ENCODE assay signal across 1 cellular context in the genomic region with DNA sequence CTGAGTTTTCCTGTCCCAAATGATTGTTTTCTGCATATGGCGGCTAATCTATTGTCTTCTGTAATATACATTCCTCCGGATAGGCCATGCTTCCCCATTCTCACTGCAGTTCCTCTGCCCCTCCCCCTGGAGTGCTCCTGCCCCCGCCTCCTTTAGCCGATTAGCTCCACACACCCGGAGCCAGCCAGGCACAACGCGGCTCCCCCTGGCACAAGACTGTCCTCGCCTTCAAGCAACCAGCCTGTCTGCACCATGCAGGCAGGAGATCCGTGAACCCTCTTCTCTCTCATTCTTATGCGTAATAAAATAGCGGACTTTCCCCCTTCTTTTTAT.
TF ChIP-seq lines count a peak whose summit lies in the region.

No MANE protein-coding gene starts in this region.

TF ChIP-seq in GM12878, 131 proteins besides CTCF, POLR2A, EP300 and RAD21 (continued from another document):
- TF ChIP-seq, protein P1, sequence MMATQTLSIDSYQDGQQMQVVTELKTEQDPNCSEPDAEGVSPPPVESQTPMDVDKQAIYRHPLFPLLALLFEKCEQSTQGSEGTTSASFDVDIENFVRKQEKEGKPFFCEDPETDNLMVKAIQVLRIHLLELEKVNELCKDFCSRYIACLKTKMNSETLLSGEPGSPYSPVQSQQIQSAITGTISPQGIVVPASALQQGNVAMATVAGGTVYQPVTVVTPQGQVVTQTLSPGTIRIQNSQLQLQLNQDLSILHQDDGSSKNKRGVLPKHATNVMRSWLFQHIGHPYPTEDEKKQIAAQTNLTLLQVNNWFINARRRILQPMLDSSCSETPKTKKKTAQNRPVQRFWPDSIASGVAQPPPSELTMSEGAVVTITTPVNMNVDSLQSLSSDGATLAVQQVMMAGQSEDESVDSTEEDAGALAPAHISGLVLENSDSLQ (IDR thresholded peaks at IDR 0.05): no peak
- TF ChIP-seq BHLHE40 (IDR thresholded peaks at IDR 0.05; ENCODE audit: borderline replicate concordance in 1 of 2, low read depth in 2 of 2, low read length in 1 of 2) (no peak), ESRRA (IDR thresholded peaks at IDR 0.05; ENCODE audit: low read length) (no peak), NFXL1 (IDR thresholded peaks at IDR 0.05; ENCODE audit: borderline replicate concordance) (no peak), DPF2 (IDR thresholded peaks at IDR 0.05) (no peak), TAF1 (IDR thresholded peaks at IDR 0.05; ENCODE audit: borderline replicate concordance, low read depth, low read length) (no peak)
- TF ChIP-seq, protein P2, sequence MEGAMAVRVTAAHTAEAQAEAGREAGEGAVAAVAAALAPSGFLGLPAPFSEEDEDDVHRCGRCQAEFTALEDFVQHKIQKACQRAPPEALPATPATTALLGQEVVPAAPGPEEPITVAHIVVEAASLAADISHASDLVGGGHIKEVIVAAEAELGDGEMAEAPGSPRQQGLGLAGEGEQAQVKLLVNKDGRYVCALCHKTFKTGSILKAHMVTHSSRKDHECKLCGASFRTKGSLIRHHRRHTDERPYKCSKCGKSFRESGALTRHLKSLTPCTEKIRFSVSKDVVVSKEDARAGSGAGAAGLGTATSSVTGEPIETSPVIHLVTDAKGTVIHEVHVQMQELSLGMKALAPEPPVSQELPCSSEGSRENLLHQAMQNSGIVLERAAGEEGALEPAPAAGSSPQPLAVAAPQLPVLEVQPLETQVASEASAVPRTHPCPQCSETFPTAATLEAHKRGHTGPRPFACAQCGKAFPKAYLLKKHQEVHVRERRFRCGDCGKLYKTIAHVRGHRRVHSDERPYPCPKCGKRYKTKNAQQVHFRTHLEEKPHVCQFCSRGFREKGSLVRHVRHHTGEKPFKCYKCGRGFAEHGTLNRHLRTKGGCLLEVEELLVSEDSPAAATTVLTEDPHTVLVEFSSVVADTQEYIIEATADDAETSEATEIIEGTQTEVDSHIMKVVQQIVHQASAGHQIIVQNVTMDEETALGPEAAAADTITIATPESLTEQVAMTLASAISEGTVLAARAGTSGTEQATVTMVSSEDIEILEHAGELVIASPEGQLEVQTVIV (IDR thresholded peaks at IDR 0.05; ENCODE audit: borderline replicate concordance, partially characterized antibody): no peak
- TF ChIP-seq, protein P3, sequence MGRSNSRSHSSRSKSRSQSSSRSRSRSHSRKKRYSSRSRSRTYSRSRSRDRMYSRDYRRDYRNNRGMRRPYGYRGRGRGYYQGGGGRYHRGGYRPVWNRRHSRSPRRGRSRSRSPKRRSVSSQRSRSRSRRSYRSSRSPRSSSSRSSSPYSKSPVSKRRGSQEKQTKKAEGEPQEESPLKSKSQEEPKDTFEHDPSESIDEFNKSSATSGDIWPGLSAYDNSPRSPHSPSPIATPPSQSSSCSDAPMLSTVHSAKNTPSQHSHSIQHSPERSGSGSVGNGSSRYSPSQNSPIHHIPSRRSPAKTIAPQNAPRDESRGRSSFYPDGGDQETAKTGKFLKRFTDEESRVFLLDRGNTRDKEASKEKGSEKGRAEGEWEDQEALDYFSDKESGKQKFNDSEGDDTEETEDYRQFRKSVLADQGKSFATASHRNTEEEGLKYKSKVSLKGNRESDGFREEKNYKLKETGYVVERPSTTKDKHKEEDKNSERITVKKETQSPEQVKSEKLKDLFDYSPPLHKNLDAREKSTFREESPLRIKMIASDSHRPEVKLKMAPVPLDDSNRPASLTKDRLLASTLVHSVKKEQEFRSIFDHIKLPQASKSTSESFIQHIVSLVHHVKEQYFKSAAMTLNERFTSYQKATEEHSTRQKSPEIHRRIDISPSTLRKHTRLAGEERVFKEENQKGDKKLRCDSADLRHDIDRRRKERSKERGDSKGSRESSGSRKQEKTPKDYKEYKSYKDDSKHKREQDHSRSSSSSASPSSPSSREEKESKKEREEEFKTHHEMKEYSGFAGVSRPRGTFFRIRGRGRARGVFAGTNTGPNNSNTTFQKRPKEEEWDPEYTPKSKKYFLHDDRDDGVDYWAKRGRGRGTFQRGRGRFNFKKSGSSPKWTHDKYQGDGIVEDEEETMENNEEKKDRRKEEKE (IDR thresholded peaks at IDR 0.05): no peak
